ENCODE assay signal across 19 cellular contexts in the genomic region with DNA sequence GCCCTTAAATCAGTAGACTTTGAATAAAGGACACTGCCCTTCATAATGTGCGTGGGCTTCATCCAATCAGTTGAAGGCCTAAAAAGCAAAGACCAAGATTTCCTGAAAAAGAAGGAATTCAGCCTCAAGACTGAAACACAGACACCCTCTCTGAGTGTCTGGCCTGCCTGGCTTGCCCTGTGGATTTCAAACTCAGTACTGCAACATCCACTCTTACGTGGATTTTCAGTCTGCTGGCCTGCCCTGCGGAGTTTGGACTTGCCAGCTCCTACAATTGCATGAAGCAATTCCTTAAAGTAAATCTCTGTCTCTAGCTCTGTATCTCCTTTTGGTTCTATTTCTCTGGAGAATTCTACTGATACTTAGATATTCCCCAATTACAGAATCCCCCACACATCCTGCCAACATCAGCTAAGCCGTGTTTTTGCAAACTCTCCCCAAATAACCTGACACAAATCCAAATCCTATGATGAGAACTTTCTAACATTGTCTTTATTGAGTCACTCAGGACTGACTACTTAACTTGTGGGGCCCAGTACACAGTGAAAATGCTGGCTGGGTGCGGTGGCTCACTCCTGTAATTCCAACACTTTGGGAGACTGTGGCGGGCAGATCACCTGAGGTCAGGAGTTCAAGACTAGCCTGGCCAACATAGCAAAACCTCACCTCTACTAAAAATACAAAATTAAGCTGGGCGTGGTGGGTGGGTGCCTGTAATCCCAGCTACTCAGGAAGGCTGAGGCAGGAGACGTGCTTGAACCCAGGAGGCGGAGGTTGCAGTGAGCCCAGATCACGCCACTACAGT. TPM values are rescaled to one million over a fixed set of nuclear protein-coding genes. Genes with fewer than 3 reads are reported as not detected.
"Had no signal": no experiment of that assay in that cellular context is flagged by ENCODE, and none has a peak within 500 bp of the region (broad histone marks: within the 10 kb centered on the region; RNA-seq: fewer than 3 reads in every experiment).

No MANE protein-coding gene starts in this region.

- H3K36me3 ChIP-seq: breast epithelium, neural progenitor cell, upper lobe of left lung had no signal

- H3K27me3 ChIP-seq: breast epithelium, dorsolateral prefrontal cortex, neural progenitor cell, upper lobe of left lung had no signal

- DNase-seq: activated CD4-positive, alpha-beta memory T cell treated with anti-CD3 and anti-CD28 coated beads for 36 hours; activated CD4-positive, alpha-beta T cell treated with anti-CD3 and anti-CD28 coated beads for 1 hour; activated gamma-delta T cell; activated naive CD8-positive, alpha-beta T cell treated with anti-CD3 and anti-CD28 coated beads for 36 hours; activated T-cell treated with anti-CD3 and anti-CD28 coated beads, Interleukin-2, amount 50 U/mL, for 4 hours; anterior cingulate cortex; dorsolateral prefrontal cortex; retina; upper lobe of left lung had no signal

- H3K4me3 ChIP-seq: breast epithelium, dorsolateral prefrontal cortex, neural progenitor cell, skin epidermis, upper lobe of left lung had no signal

- H3K79me2 ChIP-seq: parathyroid adenoma had no signal

- H3K4me2 ChIP-seq: neural progenitor cell had no signal

- H3K9ac ChIP-seq: neural progenitor cell, parathyroid adenoma had no signal

- H3K9me3 ChIP-seq: breast epithelium, upper lobe of left lung had no signal

- H3K4me1 ChIP-seq: breast epithelium, neural progenitor cell had no signal

- H3K27ac ChIP-seq: dorsolateral prefrontal cortex, neural progenitor cell, parathyroid adenoma, skin epidermis, upper lobe of left lung had no signal

- H2AFZ ChIP-seq: neural progenitor cell had no signal

RNA-seq across cellular contexts. Expression of a gene that starts 7.2 kb away (rescaled TPM):
- total RNA-seq: activated CD4-positive, alpha-beta memory T cell treated with anti-CD3 and anti-CD28 coated beads for 36 hours; activated naive CD8-positive, alpha-beta T cell treated with anti-CD3 and anti-CD28 coated beads for 36 hours; activated T-cell treated with anti-CD3 and anti-CD28 coated beads, Interleukin-2, amount 50 U/mL, for 4 hours; chondrocyte; dorsolateral prefrontal cortex; glomerular endothelial cell; lower leg skin; mesothelial cell of epicardium; myocyte; subcutaneous adipose tissue had no signal
